In genomic region chr5:147483961-147484707, GRCh38 we compare ENCODE assay signal across 9 cellular contexts. TPM values are rescaled to one million over a fixed set of nuclear protein-coding genes. Genes with fewer than 3 reads are reported as not detected.
DNase-seq lines count a peak whose midpoint lies in the region; ATAC-seq and TF ChIP-seq lines count a peak whose summit lies in the region.
"Had no signal": no experiment of that assay in that cellular context is flagged by ENCODE, and none has a peak within 500 bp of the region (broad histone marks: within the 10 kb centered on the region; RNA-seq: fewer than 3 reads in every experiment).

No MANE protein-coding gene starts in this region.

- intact Hi-C loops in esophagus muscularis mucosa (cut with DNase I) (no loop called here), ovary (cut with DNase I) (no loop called here)
- intact Hi-C loops in activated CD4-positive, alpha-beta T cell treated with anti-CD3 and anti-CD28 coated beads for 36 hours (cut with DNase I, micrococcal nuclease) = no loop called here

- H3K27me3 ChIP-seq in esophagus muscularis mucosa (no peaks in the 10 kb centered on the region), ovary (no peaks in the 10 kb centered on the region)

- no peak for TF ChIP-seq EP300 in esophagus muscularis mucosa (IDR thresholded peaks at IDR 0.05)
- TF ChIP-seq EP300 in ovary (IDR thresholded peaks at IDR 0.05) = peak; percentile 27

- no peaks in the 10 kb centered on the region for H3K4me1 Mint-ChIP-seq in activated CD4-positive, alpha-beta T cell treated with anti-CD3 and anti-CD28 coated beads for 36 hours

- peak overlapping the region in 2 of 4 donors; percentile 0 to 4 for H3K4me3 ChIP-seq in esophagus muscularis mucosa
- H3K4me3 ChIP-seq in ovary = no peak overlapping the region

- H3K27ac ChIP-seq in esophagus muscularis mucosa (replicated peaks in 1 of 4) = peak overlapping the region; percentile 71 to 84 (median 79)
- peak overlapping the region in 1 of 2 donors; percentile 64 for H3K27ac ChIP-seq in ovary

- DNase-seq in EL (peak; percentile 95), NCI-H510A (lab: John Stamatoyannopoulos, UW) (peak; percentile 66), esophagus muscularis mucosa (ENCODE audit: extremely low spot score) (no peak), ovary (peak; percentile 78 to 87 (median 83)), occipital lobe (lab: John Stamatoyannopoulos, UW) (no peak), NOMO-1 treated with dmso at 0.1 percent for 144 hours (lab: John Stamatoyannopoulos, UW; ENCODE audit: unreplicated experiment) (no peak)
- no peak for DNase-seq in activated CD4-positive, alpha-beta T cell treated with anti-CD3 and anti-CD28 coated beads for 36 hours
- DNase-seq in activated T-cell treated with anti-CD3 and anti-CD28 coated beads, Interleukin-2, amount 50 U/mL, for 48 hours = no peak

- TF ChIP-seq POLR2A in esophagus muscularis mucosa (IDR thresholded peaks at IDR 0.05; ENCODE audit: low read depth) (no peak), ovary (IDR thresholded peaks at IDR 0.05) (no peak)

- H3K4me3 Mint-ChIP-seq in activated CD4-positive, alpha-beta T cell treated with anti-CD3 and anti-CD28 coated beads for 36 hours = no peak overlapping the region

- H3K9me3 ChIP-seq in esophagus muscularis mucosa (no peaks in the 10 kb centered on the region), ovary (no peaks in the 10 kb centered on the region)

- H3K27me3 Mint-ChIP-seq in activated CD4-positive, alpha-beta T cell treated with anti-CD3 and anti-CD28 coated beads for 36 hours = peaks cover 11% of the 10 kb centered on the region

- 4% methylated on average over 5 of the region's 5 CpGs for WGBS in esophagus muscularis mucosa
- WGBS in ovary, 3 donors = 2 to 4% (median 2%) methylated on average over 5 of the region's 5 CpGs

- ATAC-seq in activated CD4-positive, alpha-beta T cell treated with anti-CD3 and anti-CD28 coated beads for 36 hours = no peak
- ATAC-seq: HCT116 had no signal

- TF ChIP-seq CTCF in esophagus muscularis mucosa (IDR thresholded peaks at IDR 0.05) = no peak
- no peak for TF ChIP-seq CTCF in ovary (IDR thresholded peaks at IDR 0.05)

- H3K4me1 ChIP-seq in esophagus muscularis mucosa (peaks cover 50 to 87% (median 85%) of the 10 kb centered on the region in 4 donors), ovary (ENCODE audit: insufficient read depth) (peaks cover 18% of the 10 kb centered on the region)

- CTCF ChIA-PET in activated CD4-positive, alpha-beta T cell treated with anti-CD3 and anti-CD28 coated beads for 36 hours (lab: Charles Lee) = interaction anchor here (0.7 kb wide), 1 partner anchor 23 kb away, joined by 3 read pairs; no protein-coding TSS in a partner anchor

- no peaks in the 10 kb centered on the region for H3K36me3 ChIP-seq in esophagus muscularis mucosa
- H3K36me3 ChIP-seq in ovary = no peaks in the 10 kb centered on the region

- H3K27ac Mint-ChIP-seq in activated CD4-positive, alpha-beta T cell treated with anti-CD3 and anti-CD28 coated beads for 36 hours = no peak overlapping the region

- POLR2A ChIA-PET in activated CD4-positive, alpha-beta T cell treated with anti-CD3 and anti-CD28 coated beads for 36 hours (lab: Charles Lee) = no interaction called here

- no peaks in the 10 kb centered on the region for H3K36me3 Mint-ChIP-seq in activated CD4-positive, alpha-beta T cell treated with anti-CD3 and anti-CD28 coated beads for 36 hours (ENCODE audit: low read depth)

- H3K9me3 Mint-ChIP-seq in activated CD4-positive, alpha-beta T cell treated with anti-CD3 and anti-CD28 coated beads for 36 hours (ENCODE audit: low read depth) = no peaks in the 10 kb centered on the region

RNA-seq across cellular contexts. Expression of gene DPYSL3, which starts 25.7 kb away (rescaled TPM):
- 100 to 1,000 TPM; 295 to 449 (median 378) TPM for total RNA-seq in esophagus muscularis mucosa
- total RNA-seq in ovary = 100 to 1,000 TPM in 5 of 7 donors, 10 to 100 TPM in 2; 77.9 to 219 (median 155) TPM
- 100 to 1,000 TPM; 159 to 606 TPM for polyA plus RNA-seq in ovary
- 977 TPM for total RNA-seq in occipital lobe
- total RNA-seq in activated CD4-positive, alpha-beta T cell treated with anti-CD3 and anti-CD28 coated beads for 36 hours = under 1 TPM; 0.16 to 0.18 TPM

Comparison
In these comparisons a context has a peak if more than half of its experiments do, and no peak if none do; other contexts are left out.
1. DNase-seq: peak in EL (single experiment), NCI-H510A (single experiment) and ovary (5 of 5); none in esophagus muscularis mucosa (single experiment), occipital lobe (single experiment), activated CD4-positive, alpha-beta T cell treated with anti-CD3 and anti-CD28 coated beads for 36 hours (single experiment), activated T-cell treated with anti-CD3 and anti-CD28 coated beads, Interleukin-2, amount 50 U/mL, for 48 hours (0 of 2) and NOMO-1 treated with dmso at 0.1 percent for 144 hours (single experiment).
2. RNA of gene DPYSL3, which starts 25.7 kb away (total RNA-seq): 977 TPM in occipital lobe (single experiment), 295 to 449 TPM in esophagus muscularis mucosa and 77.9 to 219 TPM in ovary; 0.16 to 0.18 TPM in activated CD4-positive, alpha-beta T cell treated with anti-CD3 and anti-CD28 coated beads for 36 hours; every median in the first group is over 10 times any median in the second.